In the genomic region with DNA sequence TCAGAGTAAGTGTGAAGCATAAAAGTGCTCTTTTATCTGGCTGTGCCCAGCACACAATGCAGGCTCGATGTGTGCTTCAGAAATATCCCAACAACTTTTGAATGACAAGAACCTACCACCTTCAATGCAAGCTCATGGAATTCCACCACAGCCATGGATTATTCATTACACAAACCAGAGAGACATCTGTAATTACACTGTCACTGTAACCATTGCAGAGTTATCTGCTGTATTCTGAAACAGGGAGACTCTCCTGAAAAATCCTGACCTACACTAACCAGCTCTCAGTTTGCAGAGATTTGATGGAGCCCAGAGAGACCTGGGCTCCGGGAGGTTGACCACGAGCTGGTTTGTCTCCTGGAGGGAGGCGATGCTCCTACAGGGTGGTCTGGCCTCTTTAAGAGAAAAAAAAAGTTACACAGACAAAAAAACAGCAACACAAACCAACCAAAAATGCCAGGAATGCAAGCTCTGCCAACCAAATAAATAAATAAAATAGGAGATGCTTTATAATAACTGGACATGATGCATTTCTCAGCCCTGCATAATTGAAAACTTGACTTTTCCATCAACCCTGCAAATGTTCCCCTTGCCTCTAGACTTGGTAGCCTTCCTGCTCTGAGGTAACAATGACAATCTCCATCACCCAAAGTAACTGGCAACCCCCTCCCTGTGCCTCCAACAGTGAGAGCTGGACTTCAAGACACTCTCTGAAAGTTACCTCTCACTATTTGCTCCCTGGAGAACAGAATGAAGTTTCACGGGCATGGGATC, we compare ENCODE assay signal across 9 cellular contexts.
DNase-seq lines count a peak whose midpoint lies in the region; ATAC-seq lines count a peak whose summit lies in the region.
"Had no signal": no experiment of that assay in that cellular context is flagged by ENCODE, and none has a peak within 500 bp of the region (broad histone marks: within the 10 kb centered on the region; RNA-seq: fewer than 3 reads in every experiment).

No MANE protein-coding gene starts in this region.

- no peak overlapping the region for H3K18ac ChIP-seq in mesendoderm (ENCODE audit: low read length)

- H3K4me1 ChIP-seq in GM23248 (ENCODE audit: insufficient read depth) (peaks cover 46% of the 10 kb centered on the region), mesendoderm (ENCODE audit: control insufficient read depth, low read depth, low read length) (peaks cover 7% of the 10 kb centered on the region)

- peaks cover 59% of the 10 kb centered on the region; the same call in 1 of the 2 replicates for H4K20me1 ChIP-seq in GM23248 (ENCODE audit: insufficient read depth)

- in situ Hi-C loops in GM23248 (cut with MboI): loop anchor here (25.0 kb wide), 1 partner anchor 480 kb away; no protein-coding TSS in a partner anchor

- no peak overlapping the region for H2BK5ac ChIP-seq in mesendoderm (ENCODE audit: low read length)

- WGBS in GM23248 (ENCODE audit: low coverage in 1 of 2, low lambda C conversion rate in 2 of 2, missing lambda C conversion rate in 2 of 2), 2 experiments: 54 to 55% methylated on average over 5 of the region's 5 CpGs
- WGBS in mesendoderm (ENCODE audit: extremely low coverage, insufficient coverage, low lambda C conversion rate): no CpG with 5 or more reads among the region's 5 CpGs

- no peak overlapping the region for H3K56ac ChIP-seq in mesendoderm (ENCODE audit: low read length)

- no peak overlapping the region for H3K4ac ChIP-seq in mesendoderm (ENCODE audit: low read depth, low read length)

- H3K79me1 ChIP-seq in mesendoderm (ENCODE audit: low read length): peaks cover 30% of the 10 kb centered on the region

- no peak overlapping the region for H4K5ac ChIP-seq in mesendoderm (ENCODE audit: low read length)

- no peak overlapping the region for H3K23ac ChIP-seq in mesendoderm (ENCODE audit: low read length)

- ATAC-seq in HG03565 (IDR thresholded peaks at IDR 0.05; ENCODE audit: unreplicated experiment): no peak

- H2BK15ac ChIP-seq in mesendoderm (replicated peaks; ENCODE audit: low read depth): no peak overlapping the region

- no peak overlapping the region for H2BK120ac ChIP-seq in mesendoderm (ENCODE audit: low read depth, low read length)

- peak overlapping the region; percentile 99 for H3K27ac ChIP-seq in GM23248
- H3K27ac ChIP-seq in mesendoderm (ENCODE audit: low read depth, low read length): no peak overlapping the region

- peak overlapping the region; percentile 92 for H3K4me2 ChIP-seq in GM23248 (ENCODE audit: unreplicated experiment)
- no peak overlapping the region for H3K4me2 ChIP-seq in mesendoderm (ENCODE audit: low read length)

- H3K9ac ChIP-seq in GM23248 (peak overlapping the region; percentile 100), mesendoderm (ENCODE audit: low read length) (no peak overlapping the region)

- H4K8ac ChIP-seq in mesendoderm (ENCODE audit: low read depth, low read length): no peak overlapping the region

- H3K9me3 ChIP-seq in GM23248 (ENCODE audit: low read depth): no peaks in the 10 kb centered on the region

- H3K79me2 ChIP-seq in GM23248 (ENCODE audit: insufficient read depth): peaks cover 94% of the 10 kb centered on the region
- H3K79me2 ChIP-seq in mesendoderm (ENCODE audit: control insufficient read depth, insufficient read depth, low read length): peaks cover 24% of the 10 kb centered on the region

- no peak overlapping the region for H2AFZ ChIP-seq in GM23248

- DNase-seq in A172 (ENCODE audit: low spot score) (peak; percentile 58), GM23248 (peak; percentile 71), amniotic epithelial cell (ENCODE audit: low read depth) (peak; percentile 86), mesendoderm (no peak), NAMALWA (ENCODE audit: low spot score) (no peak), NCI-H1436 treated with DMSO at 0.1 percent for 48 hours (lab: John Stamatoyannopoulos, UW) (no peak), retina (no peak)
- DNase-seq: SIG-M5 had no signal

- peak overlapping the region; percentile 38 for H2AK5ac ChIP-seq in mesendoderm (ENCODE audit: low read length)

- H3K9me2 ChIP-seq in GM23248 (ENCODE audit: insufficient read depth): no peaks in the 10 kb centered on the region

- peaks cover 18% of the 10 kb centered on the region for H3K36me3 ChIP-seq in GM23248 (ENCODE audit: low read depth)
- H3K36me3 ChIP-seq in mesendoderm (ENCODE audit: control insufficient read depth, insufficient read depth, low read length): peaks cover 2% of the 10 kb centered on the region

- peaks cover 52% of the 10 kb centered on the region for H3F3A ChIP-seq in GM23248 (ENCODE audit: insufficient read depth)

- H3K27me3 ChIP-seq in GM23248 (replicated peaks; ENCODE audit: insufficient read depth) (no peaks in the 10 kb centered on the region), mesendoderm (ENCODE audit: insufficient read depth, low read length, poor library complexity) (no peaks in the 10 kb centered on the region)

- H3K4me3 ChIP-seq in GM23248 (peak overlapping the region; percentile 99), mesendoderm (ENCODE audit: low read length) (no peak overlapping the region)

Comparison
In these comparisons a context has a peak if more than half of its experiments do, and no peak if none do; other contexts are left out.
1. DNase-seq: peak in A172 (single experiment), GM23248 (single experiment) and amniotic epithelial cell (single experiment); none in mesendoderm (single experiment), NAMALWA (single experiment), NCI-H1436 treated with DMSO at 0.1 percent for 48 hours (single experiment) and retina (single experiment).